Comparison of ENCODE assay signal across 9 cellular contexts in the genomic region with DNA sequence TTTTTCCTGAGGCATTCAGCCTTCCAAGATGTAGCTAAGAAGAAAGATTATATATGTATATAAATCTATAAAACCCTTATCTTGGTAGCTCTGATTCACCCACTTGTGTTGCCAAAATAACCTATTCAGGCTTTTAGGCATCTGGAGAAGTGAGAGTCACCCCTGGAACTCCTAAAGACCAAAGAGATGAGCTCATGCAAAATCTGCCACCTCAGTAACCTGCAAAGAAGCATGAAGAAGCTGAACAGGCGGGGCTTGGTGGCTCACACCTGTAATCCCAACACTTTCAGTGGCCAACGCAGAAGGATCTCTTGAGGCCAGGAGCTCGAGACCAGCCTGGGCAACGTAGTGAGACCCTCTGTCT.
DNase-seq lines count a peak whose midpoint lies in the region; ATAC-seq and TF ChIP-seq lines count a peak whose summit lies in the region.
"Had no signal": no experiment of that assay in that cellular context is flagged by ENCODE, and none has a peak within 500 bp of the region (broad histone marks: within the 10 kb centered on the region; RNA-seq: fewer than 3 reads in every experiment).

No MANE protein-coding gene starts in this region.

- peaks cover 6 to 65% (median 62%) of the 10 kb centered on the region in 5 donors for H3K4me1 ChIP-seq in subcutaneous abdominal adipose tissue (ENCODE audit: control insufficient read depth in 5 of 5, insufficient read depth in 5 of 5, low read length in 5 of 5)

- POLR2A ChIA-PET in activated CD8-positive, alpha-beta T cell treated with anti-CD3 and anti-CD28 coated beads for 36 hours (lab: Charles Lee): interaction anchor here (0.6 to 0.7 kb wide), 4 partner anchors 13 to 150 kb away, joined by 3 read pairs; no protein-coding TSS in a partner anchor
- POLR2A ChIA-PET in activated CD8-positive, alpha-beta T cell treated with anti-CD3 and anti-CD28 coated beads, Interleukin-2, amount 10 ng/mL, durations not matched to agents 7 days and 5 days (lab: Charles Lee): no interaction called here

- CTCF ChIA-PET in activated CD8-positive, alpha-beta T cell treated with anti-CD3 and anti-CD28 coated beads for 36 hours (lab: Charles Lee): interaction anchor here (1.0 to 1.5 kb wide), 3 partner anchors 10 to 203 kb away, joined by 3 to 4 read pairs (median 3); no protein-coding TSS in a partner anchor
- CTCF ChIA-PET in activated CD8-positive, alpha-beta T cell treated with anti-CD3 and anti-CD28 coated beads, Interleukin-2, amount 10 ng/mL, durations not matched to agents 7 days and 5 days (lab: Charles Lee): interaction anchor here (1.0 to 1.7 kb wide), 3 partner anchors 9 to 203 kb away, joined by 3 to 5 read pairs (median 4); no protein-coding TSS in a partner anchor

- H3K9ac ChIP-seq in subcutaneous abdominal adipose tissue (ENCODE audit: low read length in 5 of 5): no peak overlapping the region

- H3K4me3 Mint-ChIP-seq in activated CD8-positive, alpha-beta T cell treated with anti-CD3 and anti-CD28 coated beads for 36 hours: no peak overlapping the region
- H3K4me3 Mint-ChIP-seq in activated CD8-positive, alpha-beta T cell treated with anti-CD3 and anti-CD28 coated beads, Interleukin-2, amount 10 ng/mL, durations not matched to agents 7 days and 5 days: no peak overlapping the region

- no peaks in the 10 kb centered on the region for H3K9me3 ChIP-seq in subcutaneous abdominal adipose tissue (ENCODE audit: control insufficient read depth in 5 of 5, low read length in 5 of 5)

- H3K27ac Mint-ChIP-seq in activated CD8-positive, alpha-beta T cell treated with anti-CD3 and anti-CD28 coated beads for 36 hours: no peak overlapping the region
- no peak overlapping the region for H3K27ac Mint-ChIP-seq in activated CD8-positive, alpha-beta T cell treated with anti-CD3 and anti-CD28 coated beads, Interleukin-2, amount 10 ng/mL, durations not matched to agents 7 days and 5 days

- intact Hi-C loops in activated CD8-positive, alpha-beta T cell treated with anti-CD3 and anti-CD28 coated beads for 36 hours (cut with micrococcal nuclease): no loop called here

- no peak for TF ChIP-seq CTCF in activated CD8-positive, alpha-beta T cell treated with anti-CD3 and anti-CD28 coated beads for 36 hours (IDR thresholded peaks at IDR 0.05)
- TF ChIP-seq CTCF in fibroblast of mammary gland (conservative IDR thresholded peaks at IDR 0.05; ENCODE audit: control insufficient read depth, insufficient read depth, low read depth, low read length): no peak

- H3K27me3 ChIP-seq in subcutaneous abdominal adipose tissue (ENCODE audit: control insufficient read depth in 5 of 5, insufficient read depth in 4 of 5, low read length in 5 of 5): no peaks in the 10 kb centered on the region

- H3K27ac ChIP-seq in subcutaneous abdominal adipose tissue (ENCODE audit: low read depth, low read length): peak overlapping the region; percentile 83

- H3K27me3 Mint-ChIP-seq in activated CD8-positive, alpha-beta T cell treated with anti-CD3 and anti-CD28 coated beads for 36 hours: no peaks in the 10 kb centered on the region
- no peaks in the 10 kb centered on the region for H3K27me3 Mint-ChIP-seq in activated CD8-positive, alpha-beta T cell treated with anti-CD3 and anti-CD28 coated beads, Interleukin-2, amount 10 ng/mL, durations not matched to agents 7 days and 5 days (ENCODE audit: low read depth)

- no peaks in the 10 kb centered on the region for H3K9me3 Mint-ChIP-seq in activated CD8-positive, alpha-beta T cell treated with anti-CD3 and anti-CD28 coated beads for 36 hours
- no peaks in the 10 kb centered on the region for H3K9me3 Mint-ChIP-seq in activated CD8-positive, alpha-beta T cell treated with anti-CD3 and anti-CD28 coated beads, Interleukin-2, amount 10 ng/mL, durations not matched to agents 7 days and 5 days (ENCODE audit: insufficient read depth)
- H3K9me3 Mint-ChIP-seq: naive thymus-derived CD4-positive, alpha-beta T cell had no signal

- no peaks in the 10 kb centered on the region for H3K36me3 ChIP-seq in subcutaneous abdominal adipose tissue (ENCODE audit: control insufficient read depth in 5 of 5, insufficient read depth in 5 of 5, low read length in 5 of 5)

- H3K4me3 ChIP-seq in fibroblast of mammary gland (ENCODE audit: control insufficient read depth, low read depth, low read length) (no peak overlapping the region), subcutaneous abdominal adipose tissue (ENCODE audit: low read depth in 1 of 5, low read length in 5 of 5) (no peak overlapping the region)

- ATAC-seq in activated CD8-positive, alpha-beta T cell treated with anti-CD3 and anti-CD28 coated beads for 36 hours: peak; percentile 74
- ATAC-seq in activated CD8-positive, alpha-beta T cell treated with anti-CD3 and anti-CD28 coated beads, Interleukin-2, amount 10 ng/mL, durations not matched to agents 7 days and 5 days: no peak
- ATAC-seq in SK-N-SH treated with all-trans-retinoic acid at 6 μM for 48 hours: peak; percentile 6; the same call in 1 of the 3 replicates

- H3K36me3 Mint-ChIP-seq in activated CD8-positive, alpha-beta T cell treated with anti-CD3 and anti-CD28 coated beads for 36 hours (ENCODE audit: low read depth): no peaks in the 10 kb centered on the region
- no peaks in the 10 kb centered on the region for H3K36me3 Mint-ChIP-seq in activated CD8-positive, alpha-beta T cell treated with anti-CD3 and anti-CD28 coated beads, Interleukin-2, amount 10 ng/mL, durations not matched to agents 7 days and 5 days (ENCODE audit: low read depth)

- peaks cover 24% of the 10 kb centered on the region for H3K4me1 Mint-ChIP-seq in activated CD8-positive, alpha-beta T cell treated with anti-CD3 and anti-CD28 coated beads for 36 hours (ENCODE audit: low read depth)
- peaks cover 31% of the 10 kb centered on the region for H3K4me1 Mint-ChIP-seq in activated CD8-positive, alpha-beta T cell treated with anti-CD3 and anti-CD28 coated beads, Interleukin-2, amount 10 ng/mL, durations not matched to agents 7 days and 5 days (ENCODE audit: low read depth)

- no peak for DNase-seq in activated CD8-positive, alpha-beta T cell treated with anti-CD3 and anti-CD28 coated beads for 36 hours
- DNase-seq in activated CD8-positive, alpha-beta T cell treated with anti-CD3 and anti-CD28 coated beads, Interleukin-2, amount 10 ng/mL, durations not matched to agents 7 days and 5 days: no peak
- DNase-seq in fibroblast of mammary gland (ENCODE audit: low read depth) (peak; percentile 76), NCI-H2171 (lab: John Stamatoyannopoulos, UW) (no peak), T-helper 1 cell (no peak), DMS53 (lab: John Stamatoyannopoulos, UW) (no peak)

TF ChIP-seq in SK-N-SH treated with all-trans-retinoic acid at 6 μM for 48 hours, 23 proteins besides CTCF, POLR2A, EP300 and RAD21 (continues in another document):
- TF ChIP-seq TOX (CRISPR knock-in tag; IDR thresholded peaks at IDR 0.05; ENCODE audit: borderline replicate concordance) (no peak), BACH2 (CRISPR knock-in tag; IDR thresholded peaks at IDR 0.05; ENCODE audit: borderline replicate concordance) (no peak), CSDC2 (CRISPR knock-in tag; IDR thresholded peaks at IDR 0.05) (no peak), ZNF565 (CRISPR knock-in tag; conservative IDR thresholded peaks at IDR 0.05; ENCODE audit: low read depth) (no peak), ISL1 (CRISPR knock-in tag; IDR thresholded peaks at IDR 0.05) (no peak), GLIS3 (CRISPR knock-in tag; IDR thresholded peaks at IDR 0.05) (no peak), RARB (CRISPR knock-in tag; IDR thresholded peaks at IDR 0.05) (no peak), PPARA (CRISPR knock-in tag; IDR thresholded peaks at IDR 0.05; ENCODE audit: borderline replicate concordance) (no peak), ZFP3 (CRISPR knock-in tag; IDR thresholded peaks at IDR 0.05) (no peak), ESRRG (CRISPR knock-in tag; IDR thresholded peaks at IDR 0.05) (no peak), ZC3H10 (CRISPR knock-in tag; IDR thresholded peaks at IDR 0.05) (no peak), OSR1 (CRISPR knock-in tag; IDR thresholded peaks at IDR 0.05) (no peak)
- TF ChIP-seq, protein P1, sequence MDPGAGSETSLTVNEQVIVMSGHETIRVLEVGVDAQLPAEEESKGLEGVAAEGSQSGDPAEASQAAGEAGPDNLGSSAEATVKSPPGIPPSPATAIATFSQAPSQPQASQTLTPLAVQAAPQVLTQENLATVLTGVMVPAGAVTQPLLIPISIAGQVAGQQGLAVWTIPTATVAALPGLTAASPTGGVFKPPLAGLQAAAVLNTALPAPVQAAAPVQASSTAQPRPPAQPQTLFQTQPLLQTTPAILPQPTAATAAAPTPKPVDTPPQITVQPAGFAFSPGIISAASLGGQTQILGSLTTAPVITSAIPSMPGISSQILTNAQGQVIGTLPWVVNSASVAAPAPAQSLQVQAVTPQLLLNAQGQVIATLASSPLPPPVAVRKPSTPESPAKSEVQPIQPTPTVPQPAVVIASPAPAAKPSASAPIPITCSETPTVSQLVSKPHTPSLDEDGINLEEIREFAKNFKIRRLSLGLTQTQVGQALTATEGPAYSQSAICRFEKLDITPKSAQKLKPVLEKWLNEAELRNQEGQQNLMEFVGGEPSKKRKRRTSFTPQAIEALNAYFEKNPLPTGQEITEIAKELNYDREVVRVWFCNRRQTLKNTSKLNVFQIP (CRISPR knock-in tag; IDR thresholded peaks at IDR 0.05; ENCODE audit: borderline replicate concordance, low read depth): no peak
- TF ChIP-seq, protein P2, sequence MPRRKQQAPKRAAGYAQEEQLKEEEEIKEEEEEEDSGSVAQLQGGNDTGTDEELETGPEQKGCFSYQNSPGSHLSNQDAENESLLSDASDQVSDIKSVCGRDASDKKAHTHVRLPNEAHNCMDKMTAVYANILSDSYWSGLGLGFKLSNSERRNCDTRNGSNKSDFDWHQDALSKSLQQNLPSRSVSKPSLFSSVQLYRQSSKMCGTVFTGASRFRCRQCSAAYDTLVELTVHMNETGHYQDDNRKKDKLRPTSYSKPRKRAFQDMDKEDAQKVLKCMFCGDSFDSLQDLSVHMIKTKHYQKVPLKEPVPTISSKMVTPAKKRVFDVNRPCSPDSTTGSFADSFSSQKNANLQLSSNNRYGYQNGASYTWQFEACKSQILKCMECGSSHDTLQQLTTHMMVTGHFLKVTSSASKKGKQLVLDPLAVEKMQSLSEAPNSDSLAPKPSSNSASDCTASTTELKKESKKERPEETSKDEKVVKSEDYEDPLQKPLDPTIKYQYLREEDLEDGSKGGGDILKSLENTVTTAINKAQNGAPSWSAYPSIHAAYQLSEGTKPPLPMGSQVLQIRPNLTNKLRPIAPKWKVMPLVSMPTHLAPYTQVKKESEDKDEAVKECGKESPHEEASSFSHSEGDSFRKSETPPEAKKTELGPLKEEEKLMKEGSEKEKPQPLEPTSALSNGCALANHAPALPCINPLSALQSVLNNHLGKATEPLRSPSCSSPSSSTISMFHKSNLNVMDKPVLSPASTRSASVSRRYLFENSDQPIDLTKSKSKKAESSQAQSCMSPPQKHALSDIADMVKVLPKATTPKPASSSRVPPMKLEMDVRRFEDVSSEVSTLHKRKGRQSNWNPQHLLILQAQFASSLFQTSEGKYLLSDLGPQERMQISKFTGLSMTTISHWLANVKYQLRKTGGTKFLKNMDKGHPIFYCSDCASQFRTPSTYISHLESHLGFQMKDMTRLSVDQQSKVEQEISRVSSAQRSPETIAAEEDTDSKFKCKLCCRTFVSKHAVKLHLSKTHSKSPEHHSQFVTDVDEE (CRISPR knock-in tag; IDR thresholded peaks at IDR 0.05): no peak
